Comparison of ENCODE assay signal across 26 cellular contexts in genomic region chr12:107148105-107148504, GRCh38.
"Had no signal": no experiment of that assay in that cellular context is flagged by ENCODE, and none has a peak within 500 bp of the region (broad histone marks: within the 10 kb centered on the region; RNA-seq: fewer than 3 reads in every experiment).

No MANE protein-coding gene starts in this region.

- H3K79me2 ChIP-seq: hepatocyte had no signal

- H3K9me3 ChIP-seq: lower lobe of right lung had no signal

- H3K27ac ChIP-seq: coronary artery, esophagus muscularis mucosa, foreskin keratinocyte, gastroesophageal sphincter, heart left ventricle, hepatocyte, left lung, lower lobe of right lung had no signal

- H3K36me3 ChIP-seq: esophagus muscularis mucosa, gastroesophageal sphincter, heart left ventricle, left lung, lower lobe of right lung had no signal

- H3K27ac Mint-ChIP-seq: memory B cell; naive thymus-derived CD4-positive, alpha-beta T cell had no signal

- ATAC-seq: foreskin keratinocyte; gastroesophageal sphincter; heart left ventricle; left colon; left lung; left ventricle myocardium superior; lower lobe of right lung; naive thymus-derived CD4-positive, alpha-beta T cell had no signal

- H3K4me1 Mint-ChIP-seq: immature natural killer cell; memory B cell; naive thymus-derived CD4-positive, alpha-beta T cell had no signal

- H2AFZ ChIP-seq: hepatocyte had no signal

- H3K4me2 ChIP-seq: hepatocyte had no signal

- DNase-seq: dermis blood vessel endothelial cell; dorsolateral prefrontal cortex; effector CD4-positive, alpha-beta T cell; effector memory CD4-positive, alpha-beta T cell; foreskin keratinocyte; heart left ventricle; hypothalamus; immature natural killer cell; islet precursor cell; kidney; kidney glomerular epithelial cell; left colon; left lung; left ventricle myocardium superior; lower lobe of right lung; mesendoderm; midbrain; naive thymus-derived CD4-positive, alpha-beta T cell had no signal

- FAIRE-seq: colon, endothelial cell of umbilical vein, frontal cortex, kidney had no signal

- H3K27me3 ChIP-seq: dorsolateral prefrontal cortex, esophagus muscularis mucosa, foreskin keratinocyte, gastroesophageal sphincter, heart left ventricle, hepatocyte, left lung had no signal

- H3K4me1 ChIP-seq: esophagus muscularis mucosa, gastroesophageal sphincter, heart left ventricle, left lung, lower lobe of right lung had no signal

- H3K4me3 ChIP-seq: coronary artery, dorsolateral prefrontal cortex, esophagus muscularis mucosa, gastroesophageal sphincter, heart left ventricle, hepatocyte, left lung, lower lobe of right lung had no signal

- H3K36me3 Mint-ChIP-seq: immature natural killer cell; memory B cell; naive thymus-derived CD4-positive, alpha-beta T cell had no signal

- H3K4me3 Mint-ChIP-seq: immature natural killer cell; memory B cell; naive thymus-derived CD4-positive, alpha-beta T cell had no signal
